Comparison of ENCODE assay signal across 18 cellular contexts in the genomic region with DNA sequence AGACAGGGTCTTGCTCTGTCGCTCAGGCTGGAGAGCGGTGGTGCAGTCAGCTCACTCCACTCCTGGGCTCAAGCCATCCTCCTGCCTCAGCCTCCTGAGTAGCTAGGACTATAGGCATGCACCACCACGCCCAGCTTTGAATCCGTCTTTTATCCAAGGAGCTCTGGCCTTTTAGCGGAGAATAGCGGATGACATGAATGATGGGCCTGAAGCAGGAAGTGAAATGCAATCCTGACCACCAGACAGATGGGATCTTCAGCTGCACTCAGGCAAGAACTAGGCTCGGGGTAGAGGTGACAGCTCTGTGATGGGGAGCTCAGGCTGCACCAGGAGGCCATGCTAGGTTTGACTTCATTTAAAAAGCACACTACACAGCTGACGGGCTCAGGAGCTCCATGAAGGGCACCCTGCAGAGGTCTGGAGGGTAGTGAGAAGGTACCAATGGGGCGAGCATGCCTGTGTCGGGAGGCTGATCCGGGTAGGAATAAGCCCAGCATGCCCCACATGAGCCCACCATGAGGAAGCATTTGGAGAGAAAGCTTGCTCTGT. TPM values are rescaled to one million over a fixed set of nuclear protein-coding genes. Genes with fewer than 3 reads are reported as not detected.
DNase-seq lines count a peak whose midpoint lies in the region; ATAC-seq, FAIRE-seq and TF ChIP-seq lines count a peak whose summit lies in the region.
"Had no signal": no experiment of that assay in that cellular context is flagged by ENCODE, and none has a peak within 500 bp of the region (broad histone marks: within the 10 kb centered on the region; RNA-seq: fewer than 3 reads in every experiment).

No MANE protein-coding gene starts in this region.

- peak overlapping the region in 1 of 2 experiments; percentile 4; a peak in 1 of 4 replicates for H3K9ac ChIP-seq in K562 (ENCODE audit: insufficient read depth in 1 of 2, low read depth in 2 of 2, low read length in 2 of 2)

- H3K9me3 ChIP-seq in K562 (replicated peaks; ENCODE audit: control insufficient read depth, insufficient read depth, low read depth, low read length) = no peaks in the 10 kb centered on the region
- no peaks in the 10 kb centered on the region for H3K9me3 ChIP-seq in tibial artery
- H3K9me3 ChIP-seq: A549 had no signal

- no peak for ATAC-seq in activated naive CD8-positive, alpha-beta T cell treated with anti-CD3 and anti-CD28 coated beads, Interleukin-2, amount 10 ng/mL, durations not matched to agents 7 days and 5 days (ENCODE audit: low read depth)
- ATAC-seq in activated naive CD8-positive, alpha-beta T cell treated with anti-CD3 and anti-CD28 coated beads, Interleukin-2, amount 50 U/mL, for 24 hours = no peak
- ATAC-seq in K562 (no peak), natural killer cell (no peak), HG03432 (IDR thresholded peaks at IDR 0.05; ENCODE audit: unreplicated experiment) (no peak)

- WGBS in K562 (ENCODE audit: insufficient coverage, low coverage, missing lambda C conversion rate) = 92% methylated on average over 11 of the region's 11 CpGs

- peaks cover 4 to 5% of the 10 kb centered on the region in 2 experiments; a peak in 2 of 5 replicates for H3K4me1 ChIP-seq in K562 (replicated peaks in 1 of 2; ENCODE audit: control insufficient read depth in 2 of 2, insufficient read depth in 2 of 2, low read length in 2 of 2)
- H3K4me1 ChIP-seq in tibial artery = no peaks in the 10 kb centered on the region
- H3K4me1 ChIP-seq: A549 had no signal

- POLR2A ChIA-PET in activated naive CD8-positive, alpha-beta T cell treated with anti-CD3 and anti-CD28 coated beads, Interleukin-2, amount 10 ng/mL, durations not matched to agents 7 days and 5 days (lab: Charles Lee) = no interaction called here
- POLR2A ChIA-PET in K562 (lab: Yijun Ruan, JAX) = interaction anchor here (0.6 to 1.1 kb wide), 5 partner anchors 10 to 29 kb away, joined by 3 read pairs; no protein-coding TSS in a partner anchor

- in situ Hi-C loops in K562 (cut with MboI) = no loop called here

- intact Hi-C loops in K562 (cut with micrococcal nuclease) = no loop called here
- intact Hi-C loops in natural killer cell (cut with micrococcal nuclease) = loop anchor here (10.0 kb wide), 1 partner anchor 93 kb away; no protein-coding TSS in a partner anchor
- intact Hi-C loops in tibial artery (cut with DNase I; ENCODE audit: low total_unique reads) = no loop called here

- H4K20me1 ChIP-seq in K562 (replicated peaks; ENCODE audit: control insufficient read depth, insufficient read depth, low read length) = peaks cover 11% of the 10 kb centered on the region; the same call in 1 of the 2 replicates

- TF ChIP-seq POLR2A in K562 (conservative IDR thresholded peaks at IDR 0.05) = no peak

- peaks cover 16% of the 10 kb centered on the region for H3K4me1 Mint-ChIP-seq in activated naive CD8-positive, alpha-beta T cell treated with anti-CD3 and anti-CD28 coated beads, Interleukin-2, amount 10 ng/mL, durations not matched to agents 7 days and 5 days
- H3K4me1 Mint-ChIP-seq in activated naive CD8-positive, alpha-beta T cell treated with anti-CD3 and anti-CD28 coated beads, Interleukin-2, amount 50 U/mL, for 24 hours = peaks cover 17% of the 10 kb centered on the region
- peaks cover 66 to 83% of the 10 kb centered on the region in 2 donors for H3K4me1 Mint-ChIP-seq in natural killer cell

- FAIRE-seq in K562 (lab: Jason Lieb, UNC) = no peak
- FAIRE-seq: A549, H54 had no signal

- TF ChIP-seq CTCF in K562 (IDR thresholded peaks at IDR 0.05 in 2 of 3, conservative IDR thresholded peaks at IDR 0.05 in 1 of 3; ENCODE audit: insufficient read depth in 2 of 3, low read depth in 1 of 3, low read length in 3 of 3) = no peak
- TF ChIP-seq CTCF in natural killer cell (IDR thresholded peaks at IDR 0.05) = no peak
- TF ChIP-seq CTCF in tibial artery (IDR thresholded peaks at IDR 0.05) = no peak

- no peak overlapping the region for H3K27ac ChIP-seq in K562 (ENCODE audit: extremely low read depth, low read depth, low read length)
- H3K27ac ChIP-seq in tibial artery = no peak overlapping the region
- H3K27ac ChIP-seq: A549 had no signal

- no peak for DNase-seq in activated naive CD8-positive, alpha-beta T cell treated with anti-CD3 and anti-CD28 coated beads, Interleukin-2, amount 10 ng/mL, durations not matched to agents 7 days and 5 days
- DNase-seq in activated naive CD8-positive, alpha-beta T cell treated with anti-CD3 and anti-CD28 coated beads, Interleukin-2, amount 50 U/mL, for 24 hours = no peak
- DNase-seq in K562 (ENCODE audit: extremely low read depth in 1 of 4, low spot score in 3 of 4) = no peak
- no peak for DNase-seq in natural killer cell
- DNase-seq in NCI-H524 treated with DMSO at 0.1 percent for 48 hours (lab: John Stamatoyannopoulos, UW) = no peak
- no peak for DNase-seq in tibial artery
- DNase-seq in RKO (ENCODE audit: low spot score) = no peak
- DNase-seq: Calu3, MM.1S, NCI-H1105 treated with DMSO at 0.1 percent for 48 hours, NCI-H2029, NCI-H2171 treated with DMSO at 0.1 percent for 48 hours, NCI-H510A, RPMI8226 had no signal

- no peaks in the 10 kb centered on the region for H3K27me3 Mint-ChIP-seq in activated naive CD8-positive, alpha-beta T cell treated with anti-CD3 and anti-CD28 coated beads, Interleukin-2, amount 10 ng/mL, durations not matched to agents 7 days and 5 days
- no peaks in the 10 kb centered on the region for H3K27me3 Mint-ChIP-seq in activated naive CD8-positive, alpha-beta T cell treated with anti-CD3 and anti-CD28 coated beads, Interleukin-2, amount 50 U/mL, for 24 hours
- no peaks in the 10 kb centered on the region for H3K27me3 Mint-ChIP-seq in natural killer cell (ENCODE audit: low read depth in 2 of 2)

- H3K4me3 Mint-ChIP-seq in activated naive CD8-positive, alpha-beta T cell treated with anti-CD3 and anti-CD28 coated beads, Interleukin-2, amount 10 ng/mL, durations not matched to agents 7 days and 5 days = no peak overlapping the region
- no peak overlapping the region for H3K4me3 Mint-ChIP-seq in activated naive CD8-positive, alpha-beta T cell treated with anti-CD3 and anti-CD28 coated beads, Interleukin-2, amount 50 U/mL, for 24 hours
- peak overlapping the region; percentile 55 for H3K4me3 Mint-ChIP-seq in natural killer cell
- H3K4me3 Mint-ChIP-seq: CD14-positive monocyte had no signal

- H3K9me1 ChIP-seq in K562 (ENCODE audit: control insufficient read depth, insufficient read depth, low read length) = peaks cover 3% of the 10 kb centered on the region

- H3K79me2 ChIP-seq in K562 (ENCODE audit: control insufficient read depth, insufficient read depth, low read length) = no peaks in the 10 kb centered on the region

- no peak for TF ChIP-seq RAD21 in K562 (CRISPR knock-in tag; conservative IDR thresholded peaks at IDR 0.05 in 1 of 2, IDR thresholded peaks at IDR 0.05 in 1 of 2)

- H3K4me2 ChIP-seq in K562 (ENCODE audit: insufficient read depth, low read length) = no peak overlapping the region
- H3K4me2 ChIP-seq: A549 had no signal

- TF ChIP-seq EP300 in K562 (IDR thresholded peaks at IDR 0.05; ENCODE audit: low read length) = no peak

- no peak overlapping the region for H2AFZ ChIP-seq in K562 (ENCODE audit: low read depth, low read length)

- H3K27me3 ChIP-seq in K562 (ENCODE audit: control insufficient read depth in 2 of 2, insufficient read depth in 2 of 2, low read length in 2 of 2) (no peaks in the 10 kb centered on the region), tibial artery (no peaks in the 10 kb centered on the region)

- H3K36me3 Mint-ChIP-seq in activated naive CD8-positive, alpha-beta T cell treated with anti-CD3 and anti-CD28 coated beads, Interleukin-2, amount 10 ng/mL, durations not matched to agents 7 days and 5 days = peaks cover 22% of the 10 kb centered on the region
- peaks cover 31% of the 10 kb centered on the region for H3K36me3 Mint-ChIP-seq in activated naive CD8-positive, alpha-beta T cell treated with anti-CD3 and anti-CD28 coated beads, Interleukin-2, amount 50 U/mL, for 24 hours (ENCODE audit: low read depth)
- H3K36me3 Mint-ChIP-seq in natural killer cell = no peaks in the 10 kb centered on the region

- BruUV-seq in K562 (replicated peaks; lab: Mats Ljungman, UMichigan) = no TSS peak

- peak overlapping the region; percentile 47 for H3K27ac Mint-ChIP-seq in activated naive CD8-positive, alpha-beta T cell treated with anti-CD3 and anti-CD28 coated beads, Interleukin-2, amount 10 ng/mL, durations not matched to agents 7 days and 5 days
- no peak overlapping the region for H3K27ac Mint-ChIP-seq in activated naive CD8-positive, alpha-beta T cell treated with anti-CD3 and anti-CD28 coated beads, Interleukin-2, amount 50 U/mL, for 24 hours
- peak overlapping the region in 1 of 2 donors; percentile 34 for H3K27ac Mint-ChIP-seq in natural killer cell
- H3K27ac Mint-ChIP-seq: CD14-positive monocyte had no signal

- CTCF ChIA-PET in K562 (lab: Yijun Ruan, JAX; ENCODE audit: low intra/inter-chr PET ratio) = no interaction called here

- H3K36me3 ChIP-seq in K562 (ENCODE audit: control insufficient read depth, insufficient read depth, low read length) (peaks cover 64% of the 10 kb centered on the region), tibial artery (peaks cover 13 to 77% (median 47%) of the 10 kb centered on the region in 3 donors)

- no peaks in the 10 kb centered on the region for H3K9me3 Mint-ChIP-seq in activated naive CD8-positive, alpha-beta T cell treated with anti-CD3 and anti-CD28 coated beads, Interleukin-2, amount 10 ng/mL, durations not matched to agents 7 days and 5 days
- no peaks in the 10 kb centered on the region for H3K9me3 Mint-ChIP-seq in activated naive CD8-positive, alpha-beta T cell treated with anti-CD3 and anti-CD28 coated beads, Interleukin-2, amount 50 U/mL, for 24 hours
- no peaks in the 10 kb centered on the region for H3K9me3 Mint-ChIP-seq in natural killer cell

- H3K4me3 ChIP-seq in K562 (no peak overlapping the region), tibial artery (no peak overlapping the region)
- H3K4me3 ChIP-seq: A549 had no signal

RNA-seq across cellular contexts. Expression of a gene that starts 21.9 kb away (rescaled TPM):
- 10 to 100 TPM; 33.0 to 36.5 TPM for total RNA-seq in activated naive CD8-positive, alpha-beta T cell treated with anti-CD3 and anti-CD28 coated beads, Interleukin-2, amount 10 ng/mL, durations not matched to agents 7 days and 5 days
- 50.0 and 70.5 TPM in 2 replicates for total RNA-seq in K562 (2011; cell fraction: chromatin; rRNA removed; ENCODE audit: low replicate concordance)
- total RNA-seq in K562 (2011; cell fraction: nucleolus; rRNA removed) = 44.6 and 55.7 TPM in 2 replicates
- total RNA-seq in K562 (2011; cell fraction: nucleoplasm; rRNA removed) = 43.4 and 44.5 TPM in 2 replicates
- 61.1 and 70.2 TPM in 2 replicates for total RNA-seq in K562 (2014; rRNA removed)
- total RNA-seq in K562 (2014; rRNA removed; fragmentation: Illumina TruSeq; extraction: Trizol) = 102 and 104 TPM in 2 replicates
- total RNA-seq in K562 (2015; rRNA removed; fragmentation: Illumina TruSeq; extraction: Trizol) = 82.0 and 85.0 TPM in 2 replicates
- total RNA-seq in K562 (2021) = 69.0 and 73.1 TPM in 2 replicates
- 70.3 and 95.1 TPM in 2 replicates for polyA plus RNA-seq in K562 (2011; rRNA removed)
- polyA plus RNA-seq in K562 (2011; cell fraction: cytosol; rRNA removed) = 41.3 and 55.7 TPM in 2 replicates
- 23.3 and 26.4 TPM in 2 replicates for polyA plus RNA-seq in K562 (2011; cell fraction: nucleus; rRNA removed)
- polyA plus RNA-seq in K562 (2012) = 52.5 and 66.7 TPM in 2 replicates
- polyA plus RNA-seq in K562 (2014; fragmentation: Illumina TruSeq; extraction: Trizol) = 89.6 and 91.7 TPM in 2 replicates
- polyA plus RNA-seq in K562 (2014; fragmentation: Nextera tagmentation; extraction: Ambion mirVana) = 10 to 100 TPM; 18.9 to 39.4 TPM
- polyA plus RNA-seq in K562 (2014; rRNA removed) = 74.4 and 85.6 TPM in 2 replicates
- 104 and 115 TPM in 2 replicates for polyA minus RNA-seq in K562 (2011; rRNA and poly(A)+ RNA removed)
- polyA minus RNA-seq in K562 (2011; cell fraction: cytosol; rRNA and poly(A)+ RNA removed) = 34.6 and 39.5 TPM in 2 replicates
- polyA minus RNA-seq in K562 (2011; cell fraction: nucleus; rRNA and poly(A)+ RNA removed) = 23.8 and 26.3 TPM in 2 replicates
- total RNA-seq in natural killer cell = 10 to 100 TPM; 17.4 to 23.8 (median 17.8) TPM

RNA-seq across cellular contexts. Expression of a gene that starts 42.4 kb away (rescaled TPM):
- total RNA-seq in activated naive CD8-positive, alpha-beta T cell treated with anti-CD3 and anti-CD28 coated beads, Interleukin-2, amount 10 ng/mL, durations not matched to agents 7 days and 5 days = 10 to 100 TPM; 12.5 to 13.3 TPM
- total RNA-seq in K562 (2011; cell fraction: chromatin; rRNA removed; ENCODE audit: low replicate concordance) = 41.8 and 45.3 TPM in 2 replicates
- total RNA-seq in K562 (2011; cell fraction: nucleolus; rRNA removed) = 38.3 and 44.4 TPM in 2 replicates
- total RNA-seq in K562 (2011; cell fraction: nucleoplasm; rRNA removed) = 44.4 and 47.6 TPM in 2 replicates
- total RNA-seq in K562 (2014; rRNA removed) (14.8 and 15.1 TPM in 2 replicates), K562 (2014; rRNA removed; fragmentation: Illumina TruSeq; extraction: Trizol) (14.8 and 15.3 TPM in 2 replicates), K562 (2015; rRNA removed; fragmentation: Illumina TruSeq; extraction: Trizol) (14.4 and 15.5 TPM in 2 replicates), K562 (2021) (16.6 and 18.9 TPM in 2 replicates), natural killer cell (10 to 100 TPM; 12.6 to 14.2 (median 13.3) TPM)
- polyA plus RNA-seq in K562 (2011; rRNA removed) (43.2 and 46.6 TPM in 2 replicates), K562 (2014; fragmentation: Illumina TruSeq; extraction: Trizol) (20.1 and 21.2 TPM in 2 replicates), K562 (2014; fragmentation: Nextera tagmentation; extraction: Ambion mirVana) (1 to 10 TPM; 2.3 to 4.7 TPM), K562 (2014; rRNA removed) (16.3 and 16.9 TPM in 2 replicates)
- polyA plus RNA-seq in K562 (2011; cell fraction: cytosol; rRNA removed) = 33.1 and 42.6 TPM in 2 replicates
- polyA plus RNA-seq in K562 (2011; cell fraction: nucleus; rRNA removed) = 43.6 and 54.0 TPM in 2 replicates
- 13.7 and 13.8 TPM in 2 replicates for polyA plus RNA-seq in K562 (2012)
- 43.5 and 52.8 TPM in 2 replicates for polyA minus RNA-seq in K562 (2011; rRNA and poly(A)+ RNA removed)
- 15.8 and 19.3 TPM in 2 replicates for polyA minus RNA-seq in K562 (2011; cell fraction: cytosol; rRNA and poly(A)+ RNA removed)
- polyA minus RNA-seq in K562 (2011; cell fraction: nucleus; rRNA and poly(A)+ RNA removed) = 20.2 and 29.5 TPM in 2 replicates
